In genomic region chr12:68240975-68241374, GRCh38 we compare ENCODE assay signal across 8 cellular contexts. TPM values are rescaled to one million over a fixed set of nuclear protein-coding genes. Genes with fewer than 3 reads are reported as not detected.
DNase-seq lines count a peak whose midpoint lies in the region; ATAC-seq and TF ChIP-seq lines count a peak whose summit lies in the region.

No MANE protein-coding gene starts in this region.

- H3K27ac Mint-ChIP-seq in activated CD4-positive, alpha-beta memory T cell treated with anti-CD3 and anti-CD28 coated beads, Interleukin-2, amount 10 ng/mL, durations not matched to agents 7 days and 5 days: peak overlapping the region; percentile 88
- H3K27ac Mint-ChIP-seq in nephron progenitor cell: no peak overlapping the region

- TF ChIP-seq CTCF in AG10803 (conservative IDR thresholded peaks at IDR 0.05; ENCODE audit: low read length) (no peak), foreskin keratinocyte (conservative IDR thresholded peaks at IDR 0.05) (no peak), nephron progenitor cell (IDR thresholded peaks at IDR 0.05) (no peak)

- H3K27ac ChIP-seq in foreskin keratinocyte: no peak overlapping the region

- peaks cover 7% of the 10 kb centered on the region for H3K9me3 Mint-ChIP-seq in activated CD4-positive, alpha-beta memory T cell treated with anti-CD3 and anti-CD28 coated beads, Interleukin-2, amount 10 ng/mL, durations not matched to agents 7 days and 5 days
- peaks cover 3% of the 10 kb centered on the region for H3K9me3 Mint-ChIP-seq in nephron progenitor cell

- peaks cover 6% of the 10 kb centered on the region for H3K36me3 Mint-ChIP-seq in activated CD4-positive, alpha-beta memory T cell treated with anti-CD3 and anti-CD28 coated beads, Interleukin-2, amount 10 ng/mL, durations not matched to agents 7 days and 5 days (ENCODE audit: low read depth)
- no peaks in the 10 kb centered on the region for H3K36me3 Mint-ChIP-seq in nephron progenitor cell (ENCODE audit: low read depth)

- peaks cover 61% of the 10 kb centered on the region for H3K4me1 Mint-ChIP-seq in activated CD4-positive, alpha-beta memory T cell treated with anti-CD3 and anti-CD28 coated beads, Interleukin-2, amount 10 ng/mL, durations not matched to agents 7 days and 5 days
- peaks cover 33% of the 10 kb centered on the region for H3K4me1 Mint-ChIP-seq in nephron progenitor cell

- no peak overlapping the region for H3K4me3 ChIP-seq in AG10803 (ENCODE audit: low read length)

- DNase-seq in AG10803 (ENCODE audit: low read depth) (peak; percentile 35), foreskin keratinocyte (no peak), nephron progenitor cell (no peak), DMS153 (lab: John Stamatoyannopoulos, UW) (no peak)
- peak; percentile 67 for DNase-seq in activated CD4-positive, alpha-beta memory T cell treated with anti-CD3 and anti-CD28 coated beads, Interleukin-2, amount 10 ng/mL, durations not matched to agents 7 days and 5 days
- peak; percentile 4 for DNase-seq in stimulated activated CD8-positive, alpha-beta memory T cell treated with anti-CD3 and anti-CD28 coated beads, Interleukin-12 subunit alpha, Interleukin-12 subunit beta, amount 100 ng/mL, for 1 hour (ENCODE audit: low read depth)

- CTCF ChIA-PET in activated CD4-positive, alpha-beta memory T cell treated with anti-CD3 and anti-CD28 coated beads, Interleukin-2, amount 10 ng/mL, durations not matched to agents 7 days and 5 days (lab: Charles Lee): interaction anchor here (0.6 to 2.2 kb wide), 8 partner anchors 10 to 201 kb away, joined by 3 to 12 read pairs (median 3); no protein-coding TSS in a partner anchor

- peaks cover 15% of the 10 kb centered on the region for H3K4me1 ChIP-seq in foreskin keratinocyte

- H3K4me3 Mint-ChIP-seq in activated CD4-positive, alpha-beta memory T cell treated with anti-CD3 and anti-CD28 coated beads, Interleukin-2, amount 10 ng/mL, durations not matched to agents 7 days and 5 days: peak overlapping the region; percentile 50
- H3K4me3 Mint-ChIP-seq in nephron progenitor cell: no peak overlapping the region

- peaks cover 5% of the 10 kb centered on the region for H3K27me3 ChIP-seq in foreskin keratinocyte

- ATAC-seq in GM19452 (IDR thresholded peaks at IDR 0.05; ENCODE audit: unreplicated experiment): peak; percentile 97
- peak; percentile 99 for ATAC-seq in HG03520 (IDR thresholded peaks at IDR 0.05; ENCODE audit: unreplicated experiment)
- ATAC-seq in foreskin keratinocyte: peak; percentile 31

- H3K27me3 Mint-ChIP-seq in activated CD4-positive, alpha-beta memory T cell treated with anti-CD3 and anti-CD28 coated beads, Interleukin-2, amount 10 ng/mL, durations not matched to agents 7 days and 5 days: peaks cover under 1% of the 10 kb centered on the region
- peaks cover 5% of the 10 kb centered on the region for H3K27me3 Mint-ChIP-seq in nephron progenitor cell (ENCODE audit: low read depth, poor library complexity)

- POLR2A ChIA-PET in activated CD4-positive, alpha-beta memory T cell treated with anti-CD3 and anti-CD28 coated beads, Interleukin-2, amount 10 ng/mL, durations not matched to agents 7 days and 5 days (lab: Charles Lee): interaction anchor here (0.6 to 2.2 kb wide), 11 partner anchors 9 to 200 kb away, joined by 3 to 8 read pairs (median 3); partner anchors contain the start of gene IL26

RNA-seq across cellular contexts. Expression of gene IL22, which starts 12.4 kb away (rescaled TPM):
- 1 to 10 TPM; 3.8 to 4.7 TPM for total RNA-seq in activated CD4-positive, alpha-beta memory T cell treated with anti-CD3 and anti-CD28 coated beads, Interleukin-2, amount 10 ng/mL, durations not matched to agents 7 days and 5 days
- not detected in 2 replicates for total RNA-seq in foreskin keratinocyte
- polyA plus RNA-seq in foreskin keratinocyte: not detected in 2 replicates

RNA-seq across cellular contexts. Expression of gene IL26, which starts 15.4 kb away (rescaled TPM):
- total RNA-seq in activated CD4-positive, alpha-beta memory T cell treated with anti-CD3 and anti-CD28 coated beads, Interleukin-2, amount 10 ng/mL, durations not matched to agents 7 days and 5 days: 1 to 10 TPM; 2.3 to 3.3 TPM
- total RNA-seq in foreskin keratinocyte: not detected in 2 replicates
- not detected in 2 replicates for polyA plus RNA-seq in foreskin keratinocyte

Comparison
In these comparisons a context has a peak if more than half of its experiments do, and no peak if none do; other contexts are left out.
1. DNase-seq: peak in AG10803 (single experiment), activated CD4-positive, alpha-beta memory T cell treated with anti-CD3 and anti-CD28 coated beads, Interleukin-2, amount 10 ng/mL, durations not matched to agents 7 days and 5 days (single experiment) and stimulated activated CD8-positive, alpha-beta memory T cell treated with anti-CD3 and anti-CD28 coated beads, Interleukin-12 subunit alpha, Interleukin-12 subunit beta, amount 100 ng/mL, for 1 hour (single experiment); none in foreskin keratinocyte (0 of 2), nephron progenitor cell (single experiment) and DMS153 (single experiment).
2. ATAC-seq: peak in every context shown above with its lines; median percentile 99 in HG03520; 97 in GM19452; 31 in foreskin keratinocyte.